In genomic region chr19:44722131-44723121, GRCh38 we compare ENCODE assay signal across 1 cellular context.
TF ChIP-seq lines count a peak whose summit lies in the region.

No MANE protein-coding gene starts in this region.

TF ChIP-seq in A549, 52 proteins besides CTCF, POLR2A, EP300 and RAD21 (continued from another document):
- TF ChIP-seq GATA3 (IDR thresholded peaks at IDR 0.05; ENCODE audit: borderline replicate concordance) (peak; percentile 71), ZFP36 (IDR thresholded peaks at IDR 0.05; ENCODE audit: borderline replicate concordance, partially characterized antibody) (peak; percentile 98), RFX5 (IDR thresholded peaks at IDR 0.05) (no peak), ZC3H11A (IDR thresholded peaks at IDR 0.05) (no peak), ELK1 (IDR thresholded peaks at IDR 0.05; ENCODE audit: low read depth, low read length) (no peak), FOXS1 (CRISPR knock-in tag; IDR thresholded peaks at IDR 0.05) (no peak), FOSL2 (IDR thresholded peaks at IDR 0.05) (no peak), FOSL2 (CRISPR knock-in tag; IDR thresholded peaks at IDR 0.05) (0 out of 2 replicates have a peak, but pooled peaks have one; percentile 3), ZNF302 (CRISPR knock-in tag; IDR thresholded peaks at IDR 0.05) (no peak), USF2 (IDR thresholded peaks at IDR 0.05) (no peak)
